18 cellular contexts compared by ENCODE assay signal in the genomic region with DNA sequence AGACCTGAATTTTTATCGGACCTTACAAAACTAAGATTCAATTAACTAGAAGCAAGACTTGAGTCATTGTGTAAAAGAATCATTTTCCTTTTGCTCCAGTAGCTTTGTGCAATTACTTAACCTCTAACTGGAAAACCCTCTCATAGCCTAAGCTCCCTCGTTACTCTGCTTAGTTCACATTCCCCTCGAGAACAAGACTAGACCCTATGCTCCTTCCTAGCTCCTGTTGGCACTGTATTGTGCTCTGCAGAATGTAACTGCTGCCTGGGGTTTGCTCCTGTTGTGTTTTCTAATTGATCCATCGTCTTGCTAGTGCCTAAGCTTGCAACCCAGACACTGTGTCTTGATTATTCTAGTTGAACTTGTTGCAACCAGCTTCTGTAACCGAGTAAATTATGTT.
"Had no signal": no experiment of that assay in that cellular context is flagged by ENCODE, and none has a peak within 500 bp of the region (broad histone marks: within the 10 kb centered on the region; RNA-seq: fewer than 3 reads in every experiment).

No MANE protein-coding gene starts in this region.

- H3K27ac Mint-ChIP-seq: activated CD8-positive, alpha-beta T cell treated with anti-CD3 and anti-CD28 coated beads, Interleukin-2, amount 10 ng/mL, durations not matched to agents 7 days and 5 days; activated naive CD4-positive, alpha-beta T cell treated with anti-CD3 and anti-CD28 coated beads, Interleukin-2, amount 50 U/mL, for 24 hours; mesothelial cell of epicardium; stimulated activated memory B cell treated with anti-CD40 and anti-IgM and Interleukin-4, amounts not matched to agents 10 μg/mL and 1 μg/mL and 100 μg/mL, for 72 hours; T-helper 1 cell treated with Interleukin-12 subunit alpha and Interleukin-12 subunit beta and Interleukin-4 antibody, amounts not matched to agents 30 μg/mL and 1 μg/mL, for 36 hours had no signal

- H3K4me3 Mint-ChIP-seq: activated CD8-positive, alpha-beta T cell treated with anti-CD3 and anti-CD28 coated beads, Interleukin-2, amount 10 ng/mL, durations not matched to agents 7 days and 5 days; activated naive CD4-positive, alpha-beta T cell treated with anti-CD3 and anti-CD28 coated beads, Interleukin-2, amount 50 U/mL, for 24 hours; central memory CD8-positive, alpha-beta T cell; mesothelial cell of epicardium; stimulated activated memory B cell treated with anti-CD40 and anti-IgM and Interleukin-4, amounts not matched to agents 10 μg/mL and 1 μg/mL and 100 μg/mL, for 72 hours; T-helper 1 cell treated with Interleukin-12 subunit alpha and Interleukin-12 subunit beta and Interleukin-4 antibody, amounts not matched to agents 30 μg/mL and 1 μg/mL, for 36 hours had no signal

- H3K4me3 ChIP-seq: adrenal gland, body of pancreas, coronary artery, lung, pancreas had no signal

- H3K36me3 Mint-ChIP-seq: activated naive CD4-positive, alpha-beta T cell treated with anti-CD3 and anti-CD28 coated beads, Interleukin-2, amount 50 U/mL, for 24 hours; mesothelial cell of epicardium; stimulated activated memory B cell treated with anti-CD40 and anti-IgM and Interleukin-4, amounts not matched to agents 10 μg/mL and 1 μg/mL and 100 μg/mL, for 72 hours had no signal

- ATAC-seq: activated CD8-positive, alpha-beta T cell treated with anti-CD3 and anti-CD28 coated beads, Interleukin-2, amount 10 ng/mL, durations not matched to agents 7 days and 5 days; body of pancreas; pancreas; stimulated activated memory B cell treated with anti-CD40 and anti-IgM and Interleukin-4, amounts not matched to agents 10 μg/mL and 1 μg/mL and 100 μg/mL, for 72 hours had no signal

- H3K9me3 ChIP-seq: adrenal gland, body of pancreas, pancreas had no signal

- DNase-seq: activated CD4-positive, alpha-beta T cell treated with anti-CD3 and anti-CD28 coated beads for 4 hours; activated CD8-positive, alpha-beta memory T cell treated with anti-CD3 and anti-CD28 coated beads, Interleukin-2, amount 50 U/mL, for 4 hours; activated CD8-positive, alpha-beta T cell treated with anti-CD3 and anti-CD28 coated beads, Interleukin-2, amount 10 ng/mL, durations not matched to agents 7 days and 5 days; activated effector memory CD4-positive, alpha-beta T cell treated with anti-CD3 and anti-CD28 coated beads, Interleukin-2, amount 50 U/mL, for 16 hours; activated T-cell treated with anti-CD3 and anti-CD28 coated beads, Interleukin-2, amount 50 U/mL, for 48 hours; adrenal gland; body of pancreas; effector CD8-positive, alpha-beta T cell; foreskin fibroblast; pancreas; stimulated activated CD4-positive, alpha-beta T cell treated with anti-CD3 and anti-CD28 coated beads, Interleukin-12 subunit alpha, Interleukin-12 subunit beta, amount 100 ng/mL, for 4 hours had no signal

- H3K27me3 ChIP-seq: adrenal gland, body of pancreas, pancreas had no signal

- H3K27me3 Mint-ChIP-seq: activated naive CD4-positive, alpha-beta T cell treated with anti-CD3 and anti-CD28 coated beads, Interleukin-2, amount 50 U/mL, for 24 hours; central memory CD8-positive, alpha-beta T cell; stimulated activated memory B cell treated with anti-CD40 and anti-IgM and Interleukin-4, amounts not matched to agents 10 μg/mL and 1 μg/mL and 100 μg/mL, for 72 hours had no signal

- H3K27ac ChIP-seq: adrenal gland, body of pancreas, coronary artery, pancreas had no signal

- H3K9me3 Mint-ChIP-seq: mesothelial cell of epicardium; stimulated activated memory B cell treated with anti-CD40 and anti-IgM and Interleukin-4, amounts not matched to agents 10 μg/mL and 1 μg/mL and 100 μg/mL, for 72 hours; T-helper 1 cell treated with Interleukin-12 subunit alpha and Interleukin-12 subunit beta and Interleukin-4 antibody, amounts not matched to agents 30 μg/mL and 1 μg/mL, for 36 hours had no signal

- H3K4me1 Mint-ChIP-seq: activated naive CD4-positive, alpha-beta T cell treated with anti-CD3 and anti-CD28 coated beads, Interleukin-2, amount 50 U/mL, for 24 hours; central memory CD8-positive, alpha-beta T cell; stimulated activated memory B cell treated with anti-CD40 and anti-IgM and Interleukin-4, amounts not matched to agents 10 μg/mL and 1 μg/mL and 100 μg/mL, for 72 hours had no signal

- H3K4me1 ChIP-seq: adrenal gland, body of pancreas, pancreas had no signal

- H3K36me3 ChIP-seq: adrenal gland, pancreas had no signal
